In the genomic region with DNA sequence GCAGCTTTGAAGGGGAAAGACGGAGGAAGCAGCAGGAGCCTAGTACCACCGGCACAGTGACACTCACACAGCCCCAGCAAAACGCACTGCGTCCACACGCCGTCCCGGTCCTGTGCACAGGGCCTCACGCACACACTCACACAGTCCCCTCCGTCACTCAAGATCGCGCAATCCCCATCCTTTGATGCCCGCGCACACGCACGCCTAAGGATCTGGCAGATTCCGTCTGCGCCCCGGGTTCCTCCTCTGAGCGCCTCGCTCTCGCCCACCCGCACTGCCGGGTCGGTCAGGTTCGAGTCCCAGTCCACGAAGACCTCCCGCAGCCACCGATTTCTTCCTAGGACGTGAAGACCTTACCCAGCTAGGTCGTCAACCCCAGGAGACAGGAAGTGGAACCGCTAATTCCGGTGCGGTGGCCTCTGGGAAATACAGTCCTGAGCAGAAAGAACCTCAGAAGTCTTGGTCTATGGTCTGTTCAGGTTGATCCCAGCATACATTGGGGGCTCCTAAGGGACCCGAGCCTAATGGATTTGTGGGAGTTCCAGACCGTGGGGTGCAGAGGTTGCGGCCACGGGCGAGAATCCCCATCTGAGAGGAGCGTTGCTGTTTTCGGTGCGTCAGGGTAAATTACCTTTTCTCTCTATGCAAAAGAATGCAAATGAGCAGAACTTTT, we compare ENCODE assay signal across 9 cellular contexts. TPM values are rescaled to one million over a fixed set of nuclear protein-coding genes. Genes with fewer than 3 reads are reported as not detected.
DNase-seq lines count a peak whose midpoint lies in the region; ATAC-seq, FAIRE-seq and TF ChIP-seq lines count a peak whose summit lies in the region.
"Had no signal": no experiment of that assay in that cellular context is flagged by ENCODE, and none has a peak within 500 bp of the region (broad histone marks: within the 10 kb centered on the region; RNA-seq: fewer than 3 reads in every experiment).

Gene ZNF780B, minus strand, starts transcription at position 400 of the 673 bp plus-strand sequence. CDS start 5,899 bp downstream, outside the sequence.

- TF ChIP-seq CTCF in endothelial cell of umbilical vein (IDR thresholded peaks at IDR 0.05; ENCODE audit: extremely low read depth in 1 of 2, insufficient read depth in 1 of 2, low read depth in 1 of 2, low read length in 2 of 2), result no peak

- H3K27ac ChIP-seq in endothelial cell of umbilical vein (ENCODE audit: insufficient read depth, low read depth, low read length), result no peak within 1 kb of the TSS

- H3K4me1 Mint-ChIP-seq in activated CD8-positive, alpha-beta memory T cell treated with anti-CD3 and anti-CD28 coated beads, Interleukin-2, amount 10 ng/mL, durations not matched to agents 7 days and 5 days, result peaks cover 30% of the 10 kb centered on the region

- H3K9me1 ChIP-seq in endothelial cell of umbilical vein (replicated peaks; ENCODE audit: control insufficient read depth, extremely low read depth, insufficient read depth, low read length), result no peaks in the 10 kb centered on the region

- peak within 1 kb of the TSS; percentile 91 for H3K27ac Mint-ChIP-seq in activated CD8-positive, alpha-beta memory T cell treated with anti-CD3 and anti-CD28 coated beads, Interleukin-2, amount 10 ng/mL, durations not matched to agents 7 days and 5 days

- H3K4me3 ChIP-seq in endothelial cell of umbilical vein (replicated peaks in 1 of 3; ENCODE audit: insufficient read depth in 1 of 3, low read depth in 1 of 3, low read length in 3 of 3), result peak within 1 kb of the TSS; percentile 11 to 91 (median 51)

- peak within 1 kb of the TSS; percentile 95 for H3K4me3 Mint-ChIP-seq in activated CD8-positive, alpha-beta memory T cell treated with anti-CD3 and anti-CD28 coated beads, Interleukin-2, amount 10 ng/mL, durations not matched to agents 7 days and 5 days

- no peaks in the 10 kb centered on the region for H3K79me2 ChIP-seq in endothelial cell of umbilical vein (ENCODE audit: control insufficient read depth, insufficient read depth, low read length)

- POLR2A ChIA-PET in endothelial cell of umbilical vein (lab: Charles Lee), result no interaction called here

- intact Hi-C loops in endothelial cell of umbilical vein (cut with micrococcal nuclease), result loop anchor here (5.0 kb wide), 1 partner anchor 36 kb away; the partner anchor contains the start of gene ZNF780A

- H3K9ac ChIP-seq in endothelial cell of umbilical vein (replicated peaks; ENCODE audit: extremely low read depth, insufficient read depth, low read length), result peak within 1 kb of the TSS; percentile 59

- peak; percentile 88 for FAIRE-seq in endothelial cell of umbilical vein (lab: Jason Lieb, UNC)
- FAIRE-seq: TTC549 had no signal

- H3K9me3 Mint-ChIP-seq in activated CD8-positive, alpha-beta memory T cell treated with anti-CD3 and anti-CD28 coated beads, Interleukin-2, amount 10 ng/mL, durations not matched to agents 7 days and 5 days (ENCODE audit: low read depth), result peaks cover 16% of the 10 kb centered on the region

- H3K4me1 ChIP-seq in endothelial cell of umbilical vein (ENCODE audit: control insufficient read depth, extremely low read depth, insufficient read depth, low read length), result peaks cover 6% of the 10 kb centered on the region

- H3K9me3 ChIP-seq in endothelial cell of umbilical vein (replicated peaks; ENCODE audit: control insufficient read depth, insufficient read depth, low read length), result no peaks in the 10 kb centered on the region

- DNase-seq in Ammon's horn (ENCODE audit: low spot score) (peak; percentile 82), GM19238 (ENCODE audit: insufficient read length, low spot score) (peak; percentile 63), HPDE6-E6E7 (ENCODE audit: extremely low spot score) (peak; percentile 49), NOMO-1 treated with dmso at 0.1 percent for 144 hours (lab: John Stamatoyannopoulos, UW; ENCODE audit: unreplicated experiment) (peak; percentile 67), endothelial cell of umbilical vein (ENCODE audit: low read depth, low spot score) (peak; percentile 61), midbrain (lab: John Stamatoyannopoulos, UW) (peak; percentile 77)
- DNase-seq in activated CD8-positive, alpha-beta memory T cell treated with anti-CD3 and anti-CD28 coated beads, Interleukin-2, amount 10 ng/mL, durations not matched to agents 7 days and 5 days, result peak; percentile 90
- peak; percentile 49 for DNase-seq in stimulated activated CD8-positive, alpha-beta memory T cell treated with anti-CD3 and anti-CD28 coated beads, Interleukin-15, amount 100 ng/mL, for 48 hours (ENCODE audit: low read depth in 2 of 2)

- peaks cover 37% of the 10 kb centered on the region for H3K36me3 Mint-ChIP-seq in activated CD8-positive, alpha-beta memory T cell treated with anti-CD3 and anti-CD28 coated beads, Interleukin-2, amount 10 ng/mL, durations not matched to agents 7 days and 5 days

- H3K27me3 ChIP-seq in endothelial cell of umbilical vein (ENCODE audit: control insufficient read depth in 2 of 2, insufficient read depth in 2 of 2, low read length in 2 of 2), result peaks cover 0 to 13% of the 10 kb centered on the region in 2 experiments

- peaks cover 15% of the 10 kb centered on the region for H3K27me3 Mint-ChIP-seq in activated CD8-positive, alpha-beta memory T cell treated with anti-CD3 and anti-CD28 coated beads, Interleukin-2, amount 10 ng/mL, durations not matched to agents 7 days and 5 days

- TSS peak; percentile 30 for BruUV-seq in endothelial cell of umbilical vein (replicated peaks; lab: Mats Ljungman, UMichigan)

- no peaks in the 10 kb centered on the region for H3K36me3 ChIP-seq in endothelial cell of umbilical vein (ENCODE audit: control insufficient read depth in 2 of 2, extremely low read depth in 1 of 2, insufficient read depth in 2 of 2, low read length in 2 of 2)

- CTCF ChIA-PET in activated CD8-positive, alpha-beta memory T cell treated with anti-CD3 and anti-CD28 coated beads, Interleukin-2, amount 10 ng/mL, durations not matched to agents 7 days and 5 days (lab: Charles Lee), result interaction anchor here (1.0 to 1.8 kb wide), 4 partner anchors 35 to 110 kb away, joined by 4 to 5 read pairs (median 4); partner anchors contain the start of genes PSMC4 and ZNF780A
- CTCF ChIA-PET in endothelial cell of umbilical vein (lab: Charles Lee), result interaction anchor here (0.7 to 1.6 kb wide), 3 partner anchors 85 to 172 kb away, joined by 3 to 5 read pairs (median 4); partner anchors contain the start of gene PSMC4

- no peaks in the 10 kb centered on the region for H4K20me1 ChIP-seq in endothelial cell of umbilical vein (replicated peaks; ENCODE audit: control insufficient read depth, extremely low read depth, insufficient read depth, low read length)

- no peak for TF ChIP-seq POLR2A in endothelial cell of umbilical vein (IDR thresholded peaks at IDR 0.05; ENCODE audit: low read depth, low read length)

- H3K4me2 ChIP-seq in endothelial cell of umbilical vein (ENCODE audit: insufficient read depth, low read length), result peak within 1 kb of the TSS; percentile 60

- dilution Hi-C loops in endothelial cell of umbilical vein (cut with MboI; ENCODE audit: extremely low pct_ligation_motif_present, low sequenced_read_pairs), result no loop called here

- ATAC-seq in activated CD8-positive, alpha-beta memory T cell treated with anti-CD3 and anti-CD28 coated beads, Interleukin-2, amount 10 ng/mL, durations not matched to agents 7 days and 5 days, result peak; percentile 89

- H2AFZ ChIP-seq in endothelial cell of umbilical vein (ENCODE audit: low read depth, low read length), result peak within 1 kb of the TSS; percentile 76

TF ChIP-seq in endothelial cell of umbilical vein, 7 proteins besides CTCF, POLR2A, EP300 and RAD21:
- TF ChIP-seq MYC (IDR thresholded peaks at IDR 0.05; ENCODE audit: low read depth, low read length) (no peak), GATA2 (IDR thresholded peaks at IDR 0.05; ENCODE audit: insufficient read depth, insufficient read length, low read depth, low read length) (no peak), FOS (IDR thresholded peaks at IDR 0.05; ENCODE audit: borderline replicate concordance, insufficient read depth, low read length) (no peak), POLR2AphosphoS5 (IDR thresholded peaks at IDR 0.05; ENCODE audit: insufficient read depth, low read depth, low read length) (peak; percentile 44), EZH2 (IDR thresholded peaks at IDR 0.05; ENCODE audit: borderline replicate concordance, low read depth, low read length, severe bottlenecking) (no peak)
- TF ChIP-seq, protein P1, sequence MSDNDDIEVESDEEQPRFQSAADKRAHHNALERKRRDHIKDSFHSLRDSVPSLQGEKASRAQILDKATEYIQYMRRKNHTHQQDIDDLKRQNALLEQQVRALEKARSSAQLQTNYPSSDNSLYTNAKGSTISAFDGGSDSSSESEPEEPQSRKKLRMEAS (IDR thresholded peaks at IDR 0.05; ENCODE audit: insufficient read depth, insufficient read length), result no peak

RNA-seq across cellular contexts. Expression of gene ZNF780B, which starts in this region (rescaled TPM):
- total RNA-seq in activated CD8-positive, alpha-beta memory T cell treated with anti-CD3 and anti-CD28 coated beads, Interleukin-2, amount 10 ng/mL, durations not matched to agents 7 days and 5 days, result 10 to 100 TPM; 18.6 to 25.7 TPM
- 13.0 and 13.5 TPM in 2 replicates for total RNA-seq in endothelial cell of umbilical vein
- 2.6 and 2.8 TPM in 2 replicates for polyA plus RNA-seq in endothelial cell of umbilical vein
- polyA plus RNA-seq in endothelial cell of umbilical vein (2011; cell fraction: cytosol; rRNA removed), result 3.0 and 4.3 TPM in 2 replicates
- polyA plus RNA-seq in endothelial cell of umbilical vein (2011; cell fraction: nucleus; rRNA removed), result 11.7 and 12.1 TPM in 2 replicates
- polyA plus RNA-seq in endothelial cell of umbilical vein (2012), result 8.0 and 10.5 TPM in 2 replicates
- polyA minus RNA-seq in endothelial cell of umbilical vein, result 19.5 and 22.4 TPM in 2 replicates
- polyA minus RNA-seq in endothelial cell of umbilical vein (2011; cell fraction: cytosol; rRNA and poly(A)+ RNA removed), result 3.2 TPM
- polyA minus RNA-seq in endothelial cell of umbilical vein (2011; cell fraction: nucleus; rRNA and poly(A)+ RNA removed), result 13.4 and 14.4 TPM in 2 replicates
